Comparison of ENCODE assay signal across 23 cellular contexts in genomic region chr11:65059959-65060824, GRCh38. TPM values are rescaled to one million over a fixed set of nuclear protein-coding genes. Genes with fewer than 3 reads are reported as not detected.
DNase-seq lines count a peak whose midpoint lies in the region; ATAC-seq and TF ChIP-seq lines count a peak whose summit lies in the region.
"Had no signal": no experiment of that assay in that cellular context is flagged by ENCODE, and none has a peak within 500 bp of the region (broad histone marks: within the 10 kb centered on the region; RNA-seq: fewer than 3 reads in every experiment).

No MANE protein-coding gene starts in this region.

- peaks cover 9% of the 10 kb centered on the region for H3K4me1 ChIP-seq in mucosa of descending colon (ENCODE audit: low read depth)

- intact Hi-C loops in mucosa of descending colon (cut with DNase I, micrococcal nuclease), result no loop called here

- DNase-seq in DMS53 (lab: John Stamatoyannopoulos, UW) (peak; percentile 44), DMS53 treated with DMSO at 0.1 percent for 48 hours (lab: John Stamatoyannopoulos, UW; ENCODE audit: unreplicated experiment) (no peak), RPMI7951 (ENCODE audit: low read depth) (peak; percentile 19), mucosa of descending colon (peak in 1 of 3 donors; percentile 40)
- DNase-seq: activated CD4-positive, CD25-positive, alpha-beta regulatory T cell treated with anti-CD3 and anti-CD28 coated beads, Interleukin-2, amount 50 U/mL, for 72 hours; activated naive CD4-positive, alpha-beta T cell treated with anti-CD3 and anti-CD28 coated beads for 36 hours; activated T-cell treated with anti-CD3 and anti-CD28 coated beads, Interleukin-2, amount 50 U/mL, for 72 hours; central memory CD4-positive, alpha-beta T cell; DND-41; dorsolateral prefrontal cortex; head of caudate nucleus; Kasumi-1; naive thymus-derived CD8-positive, alpha-beta T cell; NCI-H1048; NCI-H2029; NCI-H345; ovary; SHP77; stimulated activated CD4-positive, alpha-beta T cell treated with anti-CD3 and anti-CD28 coated beads, Interleukin-12 subunit alpha, Interleukin-12 subunit beta, amount 100 ng/mL, for 4 hours; SW 1271 had no signal

- no peak overlapping the region for H3K4me3 ChIP-seq in mucosa of descending colon
- H3K4me3 ChIP-seq: dorsolateral prefrontal cortex, ovary had no signal

- TF ChIP-seq CTCF in mucosa of descending colon (IDR thresholded peaks at IDR 0.05), result no peak

- no peaks in the 10 kb centered on the region for H3K36me3 ChIP-seq in mucosa of descending colon (ENCODE audit: low read depth)
- H3K36me3 ChIP-seq: ovary had no signal

- peak; percentile 78 for ATAC-seq in mucosa of descending colon
- ATAC-seq in GM18909 (IDR thresholded peaks at IDR 0.05; ENCODE audit: poor library complexity, unreplicated experiment), result no peak
- no peak for ATAC-seq in HG02623 (IDR thresholded peaks at IDR 0.05; ENCODE audit: unreplicated experiment)
- ATAC-seq: activated T-cell treated with anti-CD3 and anti-CD28 coated beads, Interleukin-2, amount 50 U/mL, for 72 hours had no signal

- no peaks in the 10 kb centered on the region for H3K9me3 ChIP-seq in mucosa of descending colon
- H3K9me3 ChIP-seq: ovary had no signal

RNA-seq across cellular contexts. Expression of gene NAALADL1, which starts 1.8 kb away (rescaled TPM):
- total RNA-seq in RPMI7951 (2014; rRNA removed; shearing (Covaris generic)), result not detected in 2 replicates
- 10 to 100 TPM in 2 of 3 donors, 1 to 10 TPM in 1; 6.9 to 57.7 (median 32.6) TPM for total RNA-seq in mucosa of descending colon
- total RNA-seq: HT1080 had no signal

RNA-seq across cellular contexts. Expression of gene SAC3D1, which starts 19.2 kb away (rescaled TPM):
- total RNA-seq in RPMI7951 (2014; rRNA removed; shearing (Covaris generic)), result 18.9 and 21.0 TPM in 2 replicates
- total RNA-seq in mucosa of descending colon, result 10 to 100 TPM in 2 of 3 donors, 1 to 10 TPM in 1; 8.5 to 13.1 (median 11.8) TPM

RNA-seq across cellular contexts. Expression of gene CDCA5, which starts 23.6 kb away (rescaled TPM):
- 41.7 and 45.7 TPM in 2 replicates for total RNA-seq in RPMI7951 (2014; rRNA removed; shearing (Covaris generic))
- total RNA-seq in mucosa of descending colon, result 10 to 100 TPM in 1 of 3 donors, 1 to 10 TPM in 2; 2.9 to 14.6 (median 4.8) TPM

RNA-seq across cellular contexts. Expression of gene ZFPL1, which starts 23.8 kb away (rescaled TPM):
- total RNA-seq in RPMI7951 (2014; rRNA removed; shearing (Covaris generic)), result 58.3 and 65.6 TPM in 2 replicates
- 10 to 100 TPM; 36.3 to 50.6 (median 42.6) TPM for total RNA-seq in mucosa of descending colon

RNA-seq across cellular contexts. Expression of gene SNX15, which starts 33.0 kb away (rescaled TPM):
- 25.8 and 27.0 TPM in 2 replicates for total RNA-seq in RPMI7951 (2014; rRNA removed; shearing (Covaris generic))
- total RNA-seq in mucosa of descending colon, result 10 to 100 TPM; 28.5 to 46.6 (median 42.8) TPM
